ENCODE assay signal across 7 cellular contexts in the genomic region with DNA sequence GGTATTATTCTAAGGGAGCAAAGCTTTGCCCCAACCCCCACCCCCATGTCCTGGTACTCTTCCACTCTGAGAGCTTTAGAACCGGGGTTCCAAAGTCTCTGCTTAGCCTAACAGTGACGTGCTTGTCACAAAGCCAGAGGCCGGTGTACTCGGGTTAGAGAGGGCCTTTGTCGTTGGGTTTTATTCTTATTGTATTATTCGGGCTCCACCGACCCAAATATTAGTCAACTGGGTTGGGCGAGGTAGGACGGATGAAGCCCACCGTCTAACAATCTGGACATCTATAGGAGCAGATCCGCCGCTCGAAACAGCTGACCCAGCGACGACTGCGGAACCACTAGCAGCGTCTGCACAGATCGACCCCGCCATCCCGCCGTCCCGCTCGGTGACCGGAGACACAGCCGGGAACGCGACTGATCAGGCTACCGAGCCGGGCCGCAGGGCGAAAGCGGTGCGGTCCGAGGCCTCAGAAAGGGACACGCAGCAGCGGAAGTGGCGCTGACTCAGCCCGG. TPM values are rescaled to one million over a fixed set of nuclear protein-coding genes. Genes with fewer than 3 reads are reported as not detected.
DNase-seq lines count a peak whose midpoint lies in the region; ATAC-seq, FAIRE-seq and TF ChIP-seq lines count a peak whose summit lies in the region.
"Not testable (repeated sequence)": the region's sequence is repeated elsewhere in the genome, so short reads cannot be mapped to it uniquely, and the experiment has no call there.

No MANE protein-coding gene starts in this region.

- TF ChIP-seq RAD21 in GM12878 (IDR thresholded peaks at IDR 0.05; ENCODE audit: insufficient read depth, low read depth, low read length): not testable (repeated sequence)

- not testable (repeated sequence) for TF ChIP-seq POLR2A in GM12878 (IDR thresholded peaks at IDR 0.05; ENCODE audit: low read depth, low read length)

- not testable (repeated sequence) for TF ChIP-seq EP300 in GM12878 (IDR thresholded peaks at IDR 0.05; ENCODE audit: borderline replicate concordance in 1 of 2, control insufficient read depth in 1 of 2, low read depth in 2 of 2, low read length in 2 of 2)

- WGBS in GM12878 (ENCODE audit: insufficient coverage, insufficient replicate concordance, low lambda C conversion rate, missing lambda C conversion rate): under 1% methylated on average over 24 of the region's 38 CpGs

- H3K4me3 Mint-ChIP-seq in T-cell: peak overlapping the region; percentile 84 to 99 (median 88)

- not testable (repeated sequence) for H3K36me3 Mint-ChIP-seq in T-cell

- peak overlapping the region; percentile 80 for H3K27ac ChIP-seq in GM12878 (ENCODE audit: control insufficient read depth, insufficient read depth)
- H3K27ac ChIP-seq in lower lobe of right lung: peak overlapping the region; percentile 90

- ATAC-seq in GM18907 (IDR thresholded peaks at IDR 0.05; ENCODE audit: unreplicated experiment): peak; percentile 13
- ATAC-seq in HG03175 (IDR thresholded peaks at IDR 0.05; ENCODE audit: unreplicated experiment): peak; percentile 9
- ATAC-seq in T-cell (replicated peaks in 1 of 4): peak in 1 of 4 experiments; percentile 1
- peak; percentile 3; the same call in 2 of the 3 replicates for ATAC-seq in GM12878
- ATAC-seq in lower lobe of right lung: peak; percentile 26 to 35
- peak; percentile 1 for ATAC-seq in sciatic nerve

- intact Hi-C loops in GM12878 (cut with micrococcal nuclease; ENCODE audit: unreplicated experiment): loop anchor here (2.0 to 5.0 kb wide), 2 partner anchors 30 to 182 kb away; partner anchors contain the start of genes GINM1 and LATS1
- intact Hi-C loops in lower lobe of right lung (cut with DNase I); sciatic nerve (cut with DNase I): not testable (repeated sequence)

- H3K27me3 Mint-ChIP-seq in T-cell: not testable (repeated sequence)

- POLR2A ChIA-PET in T-cell (lab: Charles Lee): interaction anchor here (0.6 to 1.0 kb wide), 2 partner anchors 17 to 31 kb away, joined by 4 to 5 read pairs; partner anchors contain the start of gene LATS1 (in 1 of the 2)
- POLR2A ChIA-PET in GM12878 (lab: Charles Lee): interaction anchor here (1.0 to 2.5 kb wide), 3 partner anchors 13 to 31 kb away, joined by 3 to 11 read pairs (median 3); partner anchors contain the start of gene LATS1

- peak overlapping the region; percentile 76 for H2AFZ ChIP-seq in GM12878 (ENCODE audit: control insufficient read depth, low read depth, low read length)

- H3K4me1 Mint-ChIP-seq in T-cell: peaks cover 35 to 50% (median 47%) of the 10 kb centered on the region in 3 donors

- peak overlapping the region; percentile 28; the same call in 1 of the 2 replicates for H3K4me2 ChIP-seq in GM12878 (ENCODE audit: control insufficient read depth, insufficient read depth)

- not testable (repeated sequence) for H3K9me3 ChIP-seq in GM12878 (replicated peaks; ENCODE audit: control insufficient read depth, insufficient read depth, low read length); lower lobe of right lung

- CTCF ChIA-PET in T-cell (lab: Charles Lee): interaction anchor here (0.6 to 1.0 kb wide), 3 partner anchors 16 to 187 kb away, joined by 3 read pairs; no protein-coding TSS in a partner anchor
- CTCF ChIA-PET in GM12878 (lab: Yijun Ruan, JAX): interaction anchor here (1.1 kb wide), 1 partner anchor 15 kb away, joined by 4 read pairs; no protein-coding TSS in a partner anchor

- H3K9me3 Mint-ChIP-seq in T-cell: not testable (repeated sequence)

- H3K36me3 ChIP-seq in GM12878 (ENCODE audit: control insufficient read depth in 2 of 2, insufficient read depth in 2 of 2, low read length in 1 of 2); lower lobe of right lung: not testable (repeated sequence)

- not testable (repeated sequence) for DNase-seq in T-cell; GM12878 (ENCODE audit: low read depth, low spot score); fibroblast of pulmonary artery (ENCODE audit: low read depth); lower lobe of right lung; sciatic nerve (ENCODE audit: low spot score)

- H3K4me1 ChIP-seq in GM12878 (ENCODE audit: control insufficient read depth, insufficient read depth, low read length): not testable (repeated sequence)
- H3K4me1 ChIP-seq in lower lobe of right lung: peaks cover 54% of the 10 kb centered on the region

- RAD21 ChIA-PET in GM12878 (lab: Charles Lee; ENCODE audit: unreplicated experiment): interaction anchor here (1.2 kb wide), 1 partner anchor 14 kb away, joined by 3 read pairs; no protein-coding TSS in a partner anchor

- H3K9ac ChIP-seq in GM12878 (ENCODE audit: control insufficient read depth, insufficient read depth, low read length): peak overlapping the region; percentile 89; the same call in 1 of the 2 replicates

- not testable (repeated sequence) for BruUV-seq in GM12878 (replicated peaks; lab: Mats Ljungman, UMichigan)

- in situ Hi-C loops in GM12878 (cut with MboI): not testable (repeated sequence)

- SMC1A ChIA-PET in GM12878 (lab: Charles Lee; ENCODE audit: uncharacterized antibody, unreplicated experiment): interaction anchor here (0.8 kb wide), 1 partner anchor 32 kb away, joined by 3 read pairs; no protein-coding TSS in a partner anchor

- peaks cover 48% of the 10 kb centered on the region for H3K79me2 ChIP-seq in GM12878 (ENCODE audit: control insufficient read depth, insufficient read depth, low read length)

- not testable (repeated sequence) for H4K20me1 ChIP-seq in GM12878 (ENCODE audit: control insufficient read depth, insufficient read depth)

- peak overlapping the region; percentile 80 for H3K27ac Mint-ChIP-seq in T-cell

- not testable (repeated sequence) for TF ChIP-seq CTCF in GM12878 (IDR thresholded peaks at IDR 0.05 in 2 of 3, conservative IDR thresholded peaks at IDR 0.05 in 1 of 3; ENCODE audit: control insufficient read depth in 2 of 3, extremely low read depth in 1 of 3, insufficient read depth in 1 of 3, low read depth in 3 of 3, low read length in 3 of 3); fibroblast of pulmonary artery (IDR thresholded peaks at IDR 0.05; ENCODE audit: low read length, missing control alignments); lower lobe of right lung (IDR thresholded peaks at IDR 0.05)

- H3K4me3 ChIP-seq in GM12878: not testable (repeated sequence)
- H3K4me3 ChIP-seq in fibroblast of pulmonary artery (replicated peaks; ENCODE audit: low read depth, low read length) (peak overlapping the region; percentile 97), lower lobe of right lung (peak overlapping the region; percentile 77)

- not testable (repeated sequence) for H3K27me3 ChIP-seq in GM12878 (replicated peaks in 1 of 2; ENCODE audit: control insufficient read depth in 2 of 2, insufficient read depth in 2 of 2, low read length in 1 of 2); lower lobe of right lung (ENCODE audit: low read depth)

- peak; percentile 44 for FAIRE-seq in GM12878 (lab: Jason Lieb, UNC)

RNA-seq across cellular contexts. Expression of gene PCMT1, which starts 0.4 kb away (rescaled TPM):
- total RNA-seq in T-cell: 10 to 100 TPM; 33.9 to 63.1 (median 53.1) TPM
- total RNA-seq in GM12878 (2013; cell fraction: nucleolus; rRNA removed): 39.6 and 40.5 TPM in 2 replicates
- 45.1 and 48.7 TPM in 2 replicates for total RNA-seq in GM12878 (2014; rRNA removed)
- total RNA-seq in GM12878 (2014; rRNA removed; fragmentation: Illumina TruSeq; extraction: Trizol): 45.1 and 48.5 TPM in 2 replicates
- 53.0 and 56.0 TPM in 2 replicates for total RNA-seq in GM12878 (2021)
- 28.2 TPM for polyA plus RNA-seq in GM12878 (2011; ENCODE audit: low read depth)
- 114 and 137 TPM in 2 replicates for polyA plus RNA-seq in GM12878 (2011; rRNA removed)
- polyA plus RNA-seq in GM12878 (2011; cell fraction: cytosol; rRNA removed): 114 and 126 TPM in 2 replicates
- polyA plus RNA-seq in GM12878 (2011; cell fraction: nucleus; rRNA removed): 43.6 and 54.1 TPM in 2 replicates
- 39.2 and 46.1 TPM in 2 replicates for polyA plus RNA-seq in GM12878 (2012)
- 49.4 and 62.3 TPM in 2 replicates for polyA plus RNA-seq in GM12878 (2014; fragmentation: Illumina TruSeq; extraction: Trizol)
- polyA plus RNA-seq in GM12878 (2014; fragmentation: Nextera tagmentation; extraction: Ambion mirVana): 100 to 1,000 TPM in 1 of 2 experiments, 10 to 100 TPM in 1; 87.6 to 114 TPM
- 72.1 and 74.8 TPM in 2 replicates for polyA plus RNA-seq in GM12878 (2014; rRNA removed)
- 100 to 1,000 TPM; 122 to 126 TPM for polyA plus RNA-seq in GM12878 (2016; fragmentation: Nextera tagmentation; extraction: Ambion mirVana)
- polyA minus RNA-seq in GM12878 (2011; rRNA and poly(A)+ RNA removed): 72.0 and 93.3 TPM in 2 replicates
- 26.7 and 28.1 TPM in 2 replicates for polyA minus RNA-seq in GM12878 (2011; cell fraction: cytosol; rRNA and poly(A)+ RNA removed)
- 13.5 and 16.2 TPM in 2 replicates for polyA minus RNA-seq in GM12878 (2011; cell fraction: nucleus; rRNA and poly(A)+ RNA removed)
- 63.7 TPM for total RNA-seq in lower lobe of right lung
- 97.7 TPM for total RNA-seq in sciatic nerve

RNA-seq across cellular contexts. Expression of gene NUP43, which starts 2.8 kb away (rescaled TPM):
- total RNA-seq in T-cell: 10 to 100 TPM; 14.6 to 53.5 (median 46.0) TPM
- total RNA-seq in GM12878 (2013; cell fraction: nucleolus; rRNA removed): 60.5 and 75.5 TPM in 2 replicates
- total RNA-seq in GM12878 (2014; rRNA removed): 25.9 and 29.5 TPM in 2 replicates
- 31.9 and 32.2 TPM in 2 replicates for total RNA-seq in GM12878 (2014; rRNA removed; fragmentation: Illumina TruSeq; extraction: Trizol)
- 34.8 and 44.5 TPM in 2 replicates for total RNA-seq in GM12878 (2021)
- polyA plus RNA-seq in GM12878 (2011; ENCODE audit: low read depth): 10.0 TPM
- polyA plus RNA-seq in GM12878 (2011; rRNA removed): 54.2 and 67.5 TPM in 2 replicates
- 27.6 and 27.8 TPM in 2 replicates for polyA plus RNA-seq in GM12878 (2011; cell fraction: cytosol; rRNA removed)
- 31.0 and 33.8 TPM in 2 replicates for polyA plus RNA-seq in GM12878 (2011; cell fraction: nucleus; rRNA removed)
- 13.3 and 16.2 TPM in 2 replicates for polyA plus RNA-seq in GM12878 (2012)
- polyA plus RNA-seq in GM12878 (2014; fragmentation: Illumina TruSeq; extraction: Trizol): 29.6 and 36.2 TPM in 2 replicates
- 10 to 100 TPM in 1 of 2 experiments, 1 to 10 TPM in 1; 8.9 to 10.4 TPM for polyA plus RNA-seq in GM12878 (2014; fragmentation: Nextera tagmentation; extraction: Ambion mirVana)
- polyA plus RNA-seq in GM12878 (2014; rRNA removed): 23.2 and 26.6 TPM in 2 replicates
- 10 to 100 TPM; 21.8 to 28.8 TPM for polyA plus RNA-seq in GM12878 (2016; fragmentation: Nextera tagmentation; extraction: Ambion mirVana)
- 84.3 and 161 TPM in 2 replicates for polyA minus RNA-seq in GM12878 (2011; rRNA and poly(A)+ RNA removed)
- 34.1 and 34.8 TPM in 2 replicates for polyA minus RNA-seq in GM12878 (2011; cell fraction: cytosol; rRNA and poly(A)+ RNA removed)
- polyA minus RNA-seq in GM12878 (2011; cell fraction: nucleus; rRNA and poly(A)+ RNA removed): 11.0 and 16.0 TPM in 2 replicates
- 22.0 TPM for total RNA-seq in lower lobe of right lung
- total RNA-seq in sciatic nerve: 28.4 TPM

RNA-seq across cellular contexts. Expression of gene LATS1, which starts 31.2 kb away (rescaled TPM):
- 10 to 100 TPM; 38.0 to 43.3 (median 39.2) TPM for total RNA-seq in T-cell
- 54.5 and 56.4 TPM in 2 replicates for total RNA-seq in GM12878 (2013; cell fraction: nucleolus; rRNA removed)
- total RNA-seq in GM12878 (2014; rRNA removed): 10.7 and 11.0 TPM in 2 replicates
- 13.5 and 13.8 TPM in 2 replicates for total RNA-seq in GM12878 (2014; rRNA removed; fragmentation: Illumina TruSeq; extraction: Trizol)
- total RNA-seq in GM12878 (2021): 15.5 and 15.6 TPM in 2 replicates
- polyA plus RNA-seq in GM12878 (2011; ENCODE audit: low read depth): 6.1 TPM
- 9.7 and 10.1 TPM in 2 replicates for polyA plus RNA-seq in GM12878 (2011; rRNA removed)
- polyA plus RNA-seq in GM12878 (2011; cell fraction: cytosol; rRNA removed): 7.9 and 10.1 TPM in 2 replicates
- polyA plus RNA-seq in GM12878 (2011; cell fraction: nucleus; rRNA removed): 9.4 and 10.3 TPM in 2 replicates
- 6.8 and 7.7 TPM in 2 replicates for polyA plus RNA-seq in GM12878 (2012)
- polyA plus RNA-seq in GM12878 (2014; fragmentation: Illumina TruSeq; extraction: Trizol): 11.8 and 13.4 TPM in 2 replicates
- polyA plus RNA-seq in GM12878 (2014; fragmentation: Nextera tagmentation; extraction: Ambion mirVana): 1 to 10 TPM; 2.1 to 2.4 TPM
- polyA plus RNA-seq in GM12878 (2014; rRNA removed): 5.4 and 7.3 TPM in 2 replicates
- polyA plus RNA-seq in GM12878 (2016; fragmentation: Nextera tagmentation; extraction: Ambion mirVana): 10 to 100 TPM; 10.9 to 11.1 TPM
- 19.7 and 27.6 TPM in 2 replicates for polyA minus RNA-seq in GM12878 (2011; rRNA and poly(A)+ RNA removed)
- polyA minus RNA-seq in GM12878 (2011; cell fraction: cytosol; rRNA and poly(A)+ RNA removed): 7.9 and 10.6 TPM in 2 replicates
- 15.0 and 20.8 TPM in 2 replicates for polyA minus RNA-seq in GM12878 (2011; cell fraction: nucleus; rRNA and poly(A)+ RNA removed)
- total RNA-seq in lower lobe of right lung: 30.7 TPM
- total RNA-seq in sciatic nerve: 41.5 TPM
